ENCODE assay signal across 8 cellular contexts in the genomic region with DNA sequence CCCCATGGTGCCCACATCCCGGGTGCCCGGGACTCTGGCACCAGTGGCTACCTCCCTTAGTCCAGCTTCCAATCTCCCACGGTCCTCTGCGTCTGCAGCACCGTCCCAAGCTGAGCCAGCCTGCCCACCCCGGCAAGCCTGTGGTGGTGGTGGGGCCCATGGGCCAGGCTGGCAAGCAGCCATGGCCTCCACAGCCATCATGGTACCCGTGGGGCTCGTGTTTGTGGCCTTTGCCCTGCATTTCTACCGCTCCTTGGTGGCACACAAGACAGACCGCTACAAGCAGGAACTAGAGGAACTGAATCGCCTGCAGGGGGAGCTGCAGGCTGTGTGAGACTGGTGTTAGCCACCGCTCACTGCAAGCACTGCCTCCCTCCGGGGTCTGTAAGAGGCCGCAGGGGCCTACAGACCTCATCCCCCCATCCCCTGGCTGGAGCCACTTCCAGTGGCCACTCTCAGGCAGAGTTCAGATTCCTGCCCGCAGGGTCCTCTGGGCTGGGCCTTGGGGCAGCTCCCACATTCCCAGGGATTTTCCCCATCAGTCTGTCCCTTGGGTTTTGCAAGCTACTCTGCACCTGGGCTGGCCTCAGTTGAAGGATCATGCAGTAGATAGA. TPM values are rescaled to one million over a fixed set of nuclear protein-coding genes. Genes with fewer than 3 reads are reported as not detected.
DNase-seq lines count a peak whose midpoint lies in the region; ATAC-seq and TF ChIP-seq lines count a peak whose summit lies in the region.

No MANE protein-coding gene starts in this region.

- ATAC-seq in HG03439 (IDR thresholded peaks at IDR 0.05; ENCODE audit: unreplicated experiment) = no peak

- no peaks in the 10 kb centered on the region for H3K9me3 Mint-ChIP-seq in activated naive CD4-positive, alpha-beta T cell treated with anti-CD3 and anti-CD28 coated beads for 36 hours
- H3K9me3 Mint-ChIP-seq in glutamatergic neuron (ENCODE audit: unreplicated experiment) = peaks cover 14% of the 10 kb centered on the region

- WGBS in sigmoid colon, 2 donors = 31 to 46% methylated on average over 15 of the region's 15 CpGs

- CTCF ChIA-PET in activated naive CD4-positive, alpha-beta T cell treated with anti-CD3 and anti-CD28 coated beads for 36 hours (lab: Charles Lee) = interaction anchor here (0.5 to 3.9 kb wide), 17 partner anchors 11 to 524 kb away, joined by 3 to 33 read pairs (median 4); partner anchors contain the start of genes DCTPP1 and VKORC1

- peak overlapping the region; percentile 24 to 56 (median 36) for H3K27ac ChIP-seq in sigmoid colon

- DNase-seq in EH (ENCODE audit: low read depth) (peak; percentile 71), LNCaP clone FGC (ENCODE audit: low read depth) (no peak), SHP77 treated with DMSO at 0.1 percent for 48 hours (lab: John Stamatoyannopoulos, UW) (peak; percentile 79), glutamatergic neuron (peak; percentile 88), sigmoid colon (peak; percentile 76), mesenteric fat pad (ENCODE audit: low spot score) (no peak)
- peak; percentile 71 for DNase-seq in activated naive CD4-positive, alpha-beta T cell treated with anti-CD3 and anti-CD28 coated beads for 36 hours

- intact Hi-C loops in activated naive CD4-positive, alpha-beta T cell treated with anti-CD3 and anti-CD28 coated beads for 36 hours (cut with micrococcal nuclease) = loop anchor here (10.0 kb wide), 1 partner anchor 761 kb away; a partner anchor contains a TSS
- intact Hi-C loops in sigmoid colon (cut with DNase I) = loop anchor here (10.0 kb wide), 1 partner anchor 501 kb away; the partner anchor contains the start of gene ARMC5

- no peak for TF ChIP-seq EP300 in sigmoid colon (IDR thresholded peaks at IDR 0.05)

- peaks cover 0 to 61% (median 51%) of the 10 kb centered on the region in 4 donors for H3K4me1 ChIP-seq in sigmoid colon

- no peaks in the 10 kb centered on the region for H3K27me3 ChIP-seq in sigmoid colon

- TF ChIP-seq POLR2A in sigmoid colon (IDR thresholded peaks at IDR 0.05) = no peak

- peaks cover 19% of the 10 kb centered on the region for H3K4me1 Mint-ChIP-seq in activated naive CD4-positive, alpha-beta T cell treated with anti-CD3 and anti-CD28 coated beads for 36 hours (ENCODE audit: low read depth)
- H3K4me1 Mint-ChIP-seq in glutamatergic neuron (ENCODE audit: low read depth, unreplicated experiment) = peaks cover 6% of the 10 kb centered on the region

- H3K36me3 ChIP-seq in sigmoid colon = no peaks in the 10 kb centered on the region

- H3K9me3 ChIP-seq in sigmoid colon = no peaks in the 10 kb centered on the region

- H3K27ac Mint-ChIP-seq in activated naive CD4-positive, alpha-beta T cell treated with anti-CD3 and anti-CD28 coated beads for 36 hours = no peak overlapping the region
- H3K27ac Mint-ChIP-seq in glutamatergic neuron (ENCODE audit: unreplicated experiment) = no peak overlapping the region

- H3K36me3 Mint-ChIP-seq in activated naive CD4-positive, alpha-beta T cell treated with anti-CD3 and anti-CD28 coated beads for 36 hours (ENCODE audit: low read depth) = no peaks in the 10 kb centered on the region
- H3K36me3 Mint-ChIP-seq in glutamatergic neuron (ENCODE audit: unreplicated experiment) = no peaks in the 10 kb centered on the region

- TF ChIP-seq CTCF in LNCaP clone FGC (IDR thresholded peaks at IDR 0.05; ENCODE audit: control insufficient read depth, extremely low read depth, insufficient read depth) (peak; percentile 40), glutamatergic neuron (IDR thresholded peaks at IDR 0.05; ENCODE audit: partially characterized antibody, unreplicated experiment) (peak; percentile 84), sigmoid colon (IDR thresholded peaks at IDR 0.05) (peak in 3 of 4 experiments; percentile 37 to 66 (median 56))

- no peak overlapping the region for H3K4me3 Mint-ChIP-seq in activated naive CD4-positive, alpha-beta T cell treated with anti-CD3 and anti-CD28 coated beads for 36 hours
- H3K4me3 Mint-ChIP-seq in glutamatergic neuron (ENCODE audit: unreplicated experiment) = no peak overlapping the region

- H3K4me3 ChIP-seq in LNCaP clone FGC (ENCODE audit: low read depth, low read length) (no peak overlapping the region), sigmoid colon (no peak overlapping the region)

- H3K27me3 Mint-ChIP-seq in activated naive CD4-positive, alpha-beta T cell treated with anti-CD3 and anti-CD28 coated beads for 36 hours (ENCODE audit: low read depth) = no peaks in the 10 kb centered on the region
- peaks cover 14% of the 10 kb centered on the region for H3K27me3 Mint-ChIP-seq in glutamatergic neuron (ENCODE audit: unreplicated experiment)

RNA-seq across cellular contexts. Expression of gene SETD1A, which starts 3.9 kb away (rescaled TPM):
- total RNA-seq in activated naive CD4-positive, alpha-beta T cell treated with anti-CD3 and anti-CD28 coated beads for 36 hours = 10 to 100 TPM; 14.3 to 14.6 TPM
- 24.3 TPM for total RNA-seq in glutamatergic neuron (ENCODE audit: unreplicated experiment)
- 10 to 100 TPM in 1 of 4 donors, 1 to 10 TPM in 3; 5.0 to 16.0 (median 7.1) TPM for total RNA-seq in sigmoid colon
- polyA plus RNA-seq in sigmoid colon = 10 to 100 TPM in 1 of 3 donors, 1 to 10 TPM in 2; 2.4 to 13.1 (median 3.2) TPM
- 18.5 TPM for total RNA-seq in mesenteric fat pad

RNA-seq across cellular contexts. Expression of gene ORAI3, which starts 4.8 kb away (rescaled TPM):
- 1 to 10 TPM; 4.2 to 4.7 TPM for total RNA-seq in activated naive CD4-positive, alpha-beta T cell treated with anti-CD3 and anti-CD28 coated beads for 36 hours
- 5.1 TPM for total RNA-seq in glutamatergic neuron (ENCODE audit: unreplicated experiment)
- total RNA-seq in sigmoid colon = 10 to 100 TPM; 33.3 to 43.3 (median 40.5) TPM
- polyA plus RNA-seq in sigmoid colon = 10 to 100 TPM in 2 of 3 donors, 1 to 10 TPM in 1; 8.6 to 16.1 (median 15.6) TPM
- total RNA-seq in mesenteric fat pad = 17.9 TPM

RNA-seq across cellular contexts. Expression of gene FBXL19, which starts 30.2 kb away (rescaled TPM):
- 10 to 100 TPM; 13.6 to 15.2 TPM for total RNA-seq in activated naive CD4-positive, alpha-beta T cell treated with anti-CD3 and anti-CD28 coated beads for 36 hours
- total RNA-seq in glutamatergic neuron (ENCODE audit: unreplicated experiment) = 76.8 TPM
- total RNA-seq in sigmoid colon = 10 to 100 TPM in 3 of 4 donors, 1 to 10 TPM in 1; 7.9 to 18.3 (median 13.0) TPM
- 10 to 100 TPM in 1 of 3 donors, 1 to 10 TPM in 2; 3.0 to 32.7 (median 8.3) TPM for polyA plus RNA-seq in sigmoid colon
- total RNA-seq in mesenteric fat pad = 11.4 TPM

RNA-seq across cellular contexts. Expression of gene HSD3B7, which starts 31.4 kb away (rescaled TPM):
- under 1 TPM; 0.69 to 0.98 TPM for total RNA-seq in activated naive CD4-positive, alpha-beta T cell treated with anti-CD3 and anti-CD28 coated beads for 36 hours
- total RNA-seq in glutamatergic neuron (ENCODE audit: unreplicated experiment) (2.0 TPM), sigmoid colon (10 to 100 TPM; 14.6 to 16.1 (median 15.5) TPM), mesenteric fat pad (51.1 TPM)
- polyA plus RNA-seq in sigmoid colon = 10 to 100 TPM in 2 of 3 donors, 1 to 10 TPM in 1; 9.0 to 36.1 (median 13.6) TPM

RNA-seq across cellular contexts. Expression of gene STX1B, which starts 56.8 kb away (rescaled TPM):
- under 1 TPM; 0.69 to 0.72 TPM for total RNA-seq in activated naive CD4-positive, alpha-beta T cell treated with anti-CD3 and anti-CD28 coated beads for 36 hours
- total RNA-seq in glutamatergic neuron (ENCODE audit: unreplicated experiment) (51.6 TPM), sigmoid colon (1 to 10 TPM in 2 of 4 donors, under 1 TPM in 2; 0.71 to 4.4 (median 2.3) TPM), mesenteric fat pad (1.5 TPM)
- polyA plus RNA-seq in sigmoid colon = 1 to 10 TPM in 1 of 3 donors, under 1 TPM in 1, not detected in 1; 0.60 to 1.2 TPM

Comparison
In these comparisons a context has a peak if more than half of its experiments do, and no peak if none do; other contexts are left out.
1. DNase-seq: peak in EH (single experiment), SHP77 treated with DMSO at 0.1 percent for 48 hours (single experiment), activated naive CD4-positive, alpha-beta T cell treated with anti-CD3 and anti-CD28 coated beads for 36 hours (single experiment), glutamatergic neuron (single experiment) and sigmoid colon (single experiment); none in LNCaP clone FGC (single experiment) and mesenteric fat pad (single experiment).
2. Peak in every context shown above with its lines, with median percentiles within 50 percentile points of each other: CTCF ChIP-seq.